In the genomic region with DNA sequence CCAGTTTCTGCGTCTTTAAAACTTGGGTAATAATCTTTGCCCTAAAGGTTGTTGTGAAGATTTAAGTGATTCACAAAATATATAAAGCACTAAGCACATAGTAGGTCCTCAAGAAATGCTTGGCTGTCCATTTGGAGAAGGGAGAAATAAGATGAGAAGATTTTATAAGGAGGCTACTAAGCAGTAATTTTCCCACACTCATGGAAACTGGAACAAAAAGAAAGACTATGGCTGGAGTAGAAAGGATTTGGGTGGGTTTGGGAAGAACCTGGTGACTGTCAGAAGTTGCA, we compare ENCODE assay signal across 10 cellular contexts. TPM values are rescaled to one million over a fixed set of nuclear protein-coding genes. Genes with fewer than 3 reads are reported as not detected.
A peak's percentile ranks its signal among the peaks of the same experiment; 100 is the strongest.
DNase-seq lines count a peak whose midpoint lies in the region; ATAC-seq, FAIRE-seq and TF ChIP-seq lines count a peak whose summit lies in the region.
"Had no signal": no experiment of that assay in that cellular context is flagged by ENCODE, and none has a peak within 500 bp of the region (broad histone marks: within the 10 kb centered on the region; RNA-seq: fewer than 3 reads in every experiment).

No MANE protein-coding gene starts in this region.

- POLR2A ChIA-PET in CD4-positive, alpha-beta T cell (lab: Charles Lee) = interaction anchor here (1.2 to 18.0 kb wide), 5 partner anchors 16 to 100 kb away, joined by 3 to 754 read pairs (median 33); a partner anchor contains a TSS
- POLR2A ChIA-PET in PC-3 (lab: Charles Lee; ENCODE audit: unreplicated experiment) = interaction anchor here (0.6 kb wide), 1 partner anchor 36 kb away, joined by 7 read pairs; no protein-coding TSS in a partner anchor

- intact Hi-C loops in CD4-positive, alpha-beta T cell (cut with DNase I, micrococcal nuclease) = loop anchor here in 1 of 2 experiments (2.0 kb wide), 1 partner anchor 67 kb away; no protein-coding TSS in a partner anchor
- intact Hi-C loops in PC-3 (cut with micrococcal nuclease) = loop anchor here (5.0 kb wide), 1 partner anchor 397 kb away; no protein-coding TSS in a partner anchor

- H3K27ac Mint-ChIP-seq in CD4-positive, alpha-beta T cell = peak overlapping the region; percentile 99

- peak overlapping the region; percentile 97 for H3K27ac ChIP-seq in CD4-positive, alpha-beta T cell (ENCODE audit: low read depth, low read length)
- H3K27ac ChIP-seq in PC-3 (ENCODE audit: low read length) (no peak overlapping the region), coronary artery (peak overlapping the region; percentile 82 to 98), osteoblast (ENCODE audit: low read depth, low read length) (peak overlapping the region; percentile 90)

- H3K4me2 ChIP-seq in PC-3 (ENCODE audit: low read length) (peak overlapping the region; percentile 87), osteoblast (ENCODE audit: insufficient read depth, low read length) (peak overlapping the region; percentile 85)

- no peak for FAIRE-seq in GM19239 (lab: Jason Lieb, UNC)

- H2AFZ ChIP-seq in PC-3 (ENCODE audit: low read length) (no peak overlapping the region), osteoblast (ENCODE audit: low read length) (no peak overlapping the region)

- peaks cover 70% of the 10 kb centered on the region for H3K4me1 Mint-ChIP-seq in CD4-positive, alpha-beta T cell (ENCODE audit: low read depth)

- H3K4me1 ChIP-seq in PC-3 (ENCODE audit: insufficient read depth, low read length) (peaks cover 28% of the 10 kb centered on the region), osteoblast (ENCODE audit: insufficient read depth, low read length) (peaks cover 45% of the 10 kb centered on the region)

- no peaks in the 10 kb centered on the region for H3K9me3 Mint-ChIP-seq in CD4-positive, alpha-beta T cell

- H3K27me3 Mint-ChIP-seq in CD4-positive, alpha-beta T cell = no peaks in the 10 kb centered on the region

- H3K9ac ChIP-seq in PC-3 (ENCODE audit: low read length) = no peak overlapping the region

- peak overlapping the region; percentile 87 for H3K4me3 Mint-ChIP-seq in CD4-positive, alpha-beta T cell

- H3K9me2 ChIP-seq in PC-3 (replicated peaks; ENCODE audit: low read length) = no peaks in the 10 kb centered on the region

- TF ChIP-seq CTCF in CD4-positive, alpha-beta T cell (IDR thresholded peaks at IDR 0.05) = no peak
- TF ChIP-seq CTCF in PC-3 (conservative IDR thresholded peaks at IDR 0.05; ENCODE audit: low read depth, low read length) (no peak), coronary artery (IDR thresholded peaks at IDR 0.05) (no peak), osteoblast (IDR thresholded peaks at IDR 0.05; ENCODE audit: extremely low read depth, low read depth, low read length) (no peak), GM13976 (IDR thresholded peaks at IDR 0.05; ENCODE audit: borderline replicate concordance, control extremely low read depth, extremely low read depth, insufficient read depth, missing control alignments) (no peak)

- DNase-seq in CD4-positive, alpha-beta T cell = no peak
- DNase-seq in PC-3 (no peak), coronary artery (ENCODE audit: low spot score) (no peak), osteoblast (ENCODE audit: insufficient read length, low spot score, missing footprints) (no peak), GM13976 (ENCODE audit: low spot score) (no peak), Ammon's horn (ENCODE audit: low spot score) (no peak), GM19239 (ENCODE audit: insufficient read length, low spot score) (no peak)
- DNase-seq: activated CD4-positive, alpha-beta T cell treated with anti-CD3 and anti-CD28 coated beads, Interleukin-2, amount 50 U/mL, for 1 hour; NCI-H774 had no signal

- ATAC-seq in CD4-positive, alpha-beta T cell (ENCODE audit: poor library complexity) = no peak
- ATAC-seq in PC-3 (no peak), GM21576 (IDR thresholded peaks at IDR 0.05; ENCODE audit: unreplicated experiment) (no peak)

- in situ Hi-C loops in GM13976 (cut with MboI; ENCODE audit: low sequenced_read_pairs, unreplicated experiment) = no loop called here

- H3K27me3 ChIP-seq in CD4-positive, alpha-beta T cell (ENCODE audit: control insufficient read depth, insufficient read depth, low read length) = no peaks in the 10 kb centered on the region
- H3K27me3 ChIP-seq in PC-3 (ENCODE audit: low read length) = no peaks in the 10 kb centered on the region
- H3K27me3 ChIP-seq in osteoblast (ENCODE audit: insufficient read depth, low read length) = peaks cover 17% of the 10 kb centered on the region

- H4K20me1 ChIP-seq in PC-3 (ENCODE audit: low read length) = no peaks in the 10 kb centered on the region
- no peaks in the 10 kb centered on the region for H4K20me1 ChIP-seq in osteoblast (ENCODE audit: insufficient read depth, low read length)

- BruUV-seq in PC-3 (replicated peaks; lab: Mats Ljungman, UMichigan) = no TSS peak

- H3F3A ChIP-seq in PC-3 (ENCODE audit: low read length, unreplicated experiment) = no peaks in the 10 kb centered on the region

- CTCF ChIA-PET in CD4-positive, alpha-beta T cell (lab: Charles Lee) = interaction anchor here (8.0 kb wide), 1 partner anchor 40 kb away, joined by 261 read pairs; no protein-coding TSS in a partner anchor
- CTCF ChIA-PET in PC-3 (lab: Charles Lee) = no interaction called here

- H3K9me3 ChIP-seq in CD4-positive, alpha-beta T cell (ENCODE audit: control insufficient read depth, low read length) = no peaks in the 10 kb centered on the region
- H3K9me3 ChIP-seq in PC-3 (ENCODE audit: low read length) (no peaks in the 10 kb centered on the region), osteoblast (ENCODE audit: low read depth, low read length) (no peaks in the 10 kb centered on the region)

- H3K4me3 ChIP-seq in PC-3 (ENCODE audit: low read length) (peak overlapping the region; percentile 75; the same call in 1 of the 2 replicates), coronary artery (peak overlapping the region; percentile 69), osteoblast (ENCODE audit: insufficient read depth, low read length) (no peak overlapping the region)

- H3K36me3 ChIP-seq in PC-3 (ENCODE audit: low read depth, low read length) = no peaks in the 10 kb centered on the region
- H3K36me3 ChIP-seq in osteoblast (ENCODE audit: insufficient read depth, low read length) = no peaks in the 10 kb centered on the region

- peaks cover 5% of the 10 kb centered on the region for H3K36me3 Mint-ChIP-seq in CD4-positive, alpha-beta T cell (ENCODE audit: low read depth)

- H3K79me2 ChIP-seq in PC-3 (ENCODE audit: low read length) (peaks cover 18% of the 10 kb centered on the region), osteoblast (ENCODE audit: insufficient read depth, low read length) (no peaks in the 10 kb centered on the region)

RNA-seq across cellular contexts. Expression of a gene that starts 47.0 kb away (rescaled TPM):
- 10 to 100 TPM; 66.5 to 70.4 TPM for total RNA-seq in CD4-positive, alpha-beta T cell
- total RNA-seq in PC-3 (2014; rRNA removed) = 57.0 and 70.8 TPM in 2 replicates
- 30.4 and 31.5 TPM in 2 replicates for total RNA-seq in osteoblast
